In the genomic region with DNA sequence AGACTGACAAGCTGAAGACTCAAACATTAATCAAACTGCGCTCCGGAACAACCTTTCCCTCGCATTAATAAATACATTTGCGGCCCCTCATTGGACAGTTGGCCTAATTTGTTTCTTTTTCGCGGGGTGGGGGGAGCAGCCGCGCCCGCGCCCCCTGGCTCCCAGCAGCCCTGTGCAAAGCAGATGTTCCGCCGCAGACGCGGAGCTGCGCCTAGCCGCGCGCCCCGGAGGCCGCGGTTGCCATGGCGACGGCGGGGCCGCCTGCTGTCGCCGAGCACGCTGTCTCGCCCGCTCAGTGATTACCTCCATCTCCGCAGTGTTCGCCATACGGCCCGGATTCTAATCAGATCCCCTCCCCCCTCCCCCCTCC, we compare ENCODE assay signal across 8 cellular contexts. TPM values are rescaled to one million over a fixed set of nuclear protein-coding genes. Genes with fewer than 3 reads are reported as not detected.
DNase-seq lines count a peak whose midpoint lies in the region; ATAC-seq and TF ChIP-seq lines count a peak whose summit lies in the region.

No MANE protein-coding gene starts in this region.

- H3K27ac Mint-ChIP-seq in naive B cell, result no peak overlapping the region

- peaks cover 49 to 60% (median 49%) of the 10 kb centered on the region in 3 donors for H3K27me3 Mint-ChIP-seq in naive B cell

- H3K9me3 Mint-ChIP-seq in naive B cell, result no peaks in the 10 kb centered on the region

- TF ChIP-seq CTCF in thoracic aorta (IDR thresholded peaks at IDR 0.05), result no peak

- ATAC-seq in naive B cell (ENCODE audit: low read depth in 2 of 2), result peak; percentile 93 to 95
- no peak for ATAC-seq in thoracic aorta (ENCODE audit: insufficient number of reproducible peaks, low FRiP score, low read depth)
- no peak for ATAC-seq in GM18511 (IDR thresholded peaks at IDR 0.05; ENCODE audit: unreplicated experiment)

- DNase-seq in NCI-H2029 (lab: John Stamatoyannopoulos, UW) (peak; percentile 55), NCI-H2029 treated with DMSO at 0.1 percent for 48 hours (lab: John Stamatoyannopoulos, UW) (no peak), NCI-H2171 treated with DMSO at 0.1 percent for 48 hours (lab: John Stamatoyannopoulos, UW) (peak; percentile 94), naive B cell (peak; percentile 69), thoracic aorta (ENCODE audit: low spot score) (no peak)
- peak; percentile 64 for DNase-seq in activated CD4-positive, alpha-beta T cell treated with anti-CD3 and anti-CD28 coated beads, Interleukin-2, amount 50 U/mL, for 1 hour
- DNase-seq in effector CD8-positive, alpha-beta T cell (lab: John Stamatoyannopoulos, UW), result peak; percentile 38

- peaks cover 4 to 28% of the 10 kb centered on the region in 2 donors for H3K4me1 ChIP-seq in thoracic aorta (ENCODE audit: control insufficient read depth in 1 of 2, low read depth in 2 of 2)

- no peaks in the 10 kb centered on the region for H3K27me3 ChIP-seq in thoracic aorta (replicated peaks; ENCODE audit: insufficient read depth)

- peak overlapping the region; percentile 68 for H3K4me3 ChIP-seq in thoracic aorta

- no peaks in the 10 kb centered on the region for H3K9me3 ChIP-seq in thoracic aorta

- no peaks in the 10 kb centered on the region for H3K36me3 ChIP-seq in thoracic aorta

- H3K27ac ChIP-seq in thoracic aorta, result no peak overlapping the region

- no peaks in the 10 kb centered on the region for H3K36me3 Mint-ChIP-seq in naive B cell

- peaks cover 11 to 14% (median 12%) of the 10 kb centered on the region in 3 donors for H3K4me1 Mint-ChIP-seq in naive B cell

- peak overlapping the region; percentile 63 to 94 (median 83) for H3K4me3 Mint-ChIP-seq in naive B cell

RNA-seq across cellular contexts. Expression of gene COPZ2, which starts 25.5 kb away (rescaled TPM):
- polyA plus RNA-seq in naive B cell (ENCODE audit: low read depth in 6 of 6), result 1 to 10 TPM in 4 of 6 donors, under 1 TPM in 1, not detected in 1; 0.81 to 2.5 (median 1.6) TPM
- 10 to 100 TPM; 46.8 to 70.9 TPM for total RNA-seq in thoracic aorta

RNA-seq across cellular contexts. Expression of gene NFE2L1, which starts 36.0 kb away (rescaled TPM):
- polyA plus RNA-seq in naive B cell (ENCODE audit: low read depth in 6 of 6), result 10 to 100 TPM in 1 of 6 donors, 1 to 10 TPM in 5; 1.3 to 10.5 (median 6.7) TPM
- 100 to 1,000 TPM; 131 to 155 TPM for total RNA-seq in thoracic aorta

RNA-seq across cellular contexts. Expression of gene CDK5RAP3, which starts 41.2 kb away (rescaled TPM):
- polyA plus RNA-seq in naive B cell (ENCODE audit: low read depth in 6 of 6), result 10 to 100 TPM; 69.7 to 87.5 (median 84.0) TPM
- total RNA-seq in thoracic aorta, result 100 to 1,000 TPM; 125 to 192 TPM

RNA-seq across cellular contexts. Expression of gene PRR15L, which starts 54.5 kb away (rescaled TPM):
- under 1 TPM in 1 of 6 donors, not detected in 5; 0.25 TPM for polyA plus RNA-seq in naive B cell (ENCODE audit: low read depth in 6 of 6)
- total RNA-seq in thoracic aorta, result 1 to 10 TPM in 1 of 2 donors, not detected in 1; 1.4 TPM

Comparison
In these comparisons a context has a peak if more than half of its experiments do, and no peak if none do; other contexts are left out.
1. DNase-seq: peak in NCI-H2029 (single experiment), NCI-H2171 treated with DMSO at 0.1 percent for 48 hours (single experiment), activated CD4-positive, alpha-beta T cell treated with anti-CD3 and anti-CD28 coated beads, Interleukin-2, amount 50 U/mL, for 1 hour (single experiment), effector CD8-positive, alpha-beta T cell (single experiment) and naive B cell (single experiment); none in NCI-H2029 treated with DMSO at 0.1 percent for 48 hours (single experiment) and thoracic aorta (single experiment).
2. ATAC-seq: peak in naive B cell (2 of 2); none in thoracic aorta (single experiment) and GM18511 (single experiment).